Comparison of ENCODE assay signal across 8 cellular contexts in genomic region chr14:30214456-30215090, GRCh38.
A peak's percentile ranks its signal among the peaks of the same experiment; 100 is the strongest.
DNase-seq lines count a peak whose midpoint lies in the region; ATAC-seq and TF ChIP-seq lines count a peak whose summit lies in the region.

No MANE protein-coding gene starts in this region.

- no peak for TF ChIP-seq POLR2A in vagina (IDR thresholded peaks at IDR 0.05)

- WGBS in mammary epithelial cell (ENCODE audit: low coverage, missing lambda C conversion rate): 0% methylated on average over 2 of the region's 2 CpGs

- H3K9me3 ChIP-seq in mammary epithelial cell (replicated peaks; ENCODE audit: insufficient read depth, low read length) (no peaks in the 10 kb centered on the region), vagina (no peaks in the 10 kb centered on the region)

- in situ Hi-C loops in mammary epithelial cell (cut with MboI; ENCODE audit: low sequenced_read_pairs in 2 of 2): loop anchor here (5.0 to 25.0 kb wide), 2 partner anchors 662 to 1452 kb away; partner anchors contain the start of gene FOXG1 (in 2 of the 2)

- H3K4me2 ChIP-seq in mammary epithelial cell (ENCODE audit: insufficient read depth, low read depth, low read length): peak overlapping the region; percentile 14

- DNase-seq in Daoy (ENCODE audit: low read depth): peak; percentile 55
- peak; percentile 50 to 78 for DNase-seq in NCI-H524 (lab: John Stamatoyannopoulos, UW)
- DNase-seq in mammary epithelial cell: peak; percentile 55
- peak; percentile 69 for DNase-seq in kidney tubule cell (ENCODE audit: low spot score)
- DNase-seq in vagina (ENCODE audit: extremely low spot score in 2 of 2): no peak

- H3K79me2 ChIP-seq in mammary epithelial cell (ENCODE audit: insufficient read depth, low read length): no peaks in the 10 kb centered on the region

- no peak overlapping the region for H3K9ac ChIP-seq in mammary epithelial cell (ENCODE audit: insufficient read depth, low read length)

- no peak overlapping the region for H3K27ac ChIP-seq in mammary epithelial cell (ENCODE audit: insufficient read depth, low read depth, low read length)
- H3K27ac ChIP-seq in vagina: no peak overlapping the region

- H3K36me3 ChIP-seq in mammary epithelial cell (ENCODE audit: insufficient read depth, low read length) (no peaks in the 10 kb centered on the region), vagina (no peaks in the 10 kb centered on the region)

- H3K4me3 ChIP-seq in mammary epithelial cell (replicated peaks in 1 of 3; ENCODE audit: insufficient read depth in 1 of 3, low read depth in 2 of 3, low read length in 3 of 3) (no peak overlapping the region), vagina (no peak overlapping the region)

- BruUV-seq in mammary epithelial cell (replicated peaks; lab: Mats Ljungman, UMichigan): no TSS peak

- peak; percentile 68 to 70 for TF ChIP-seq CTCF in mammary epithelial cell (conservative IDR thresholded peaks at IDR 0.05 in 1 of 2, IDR thresholded peaks at IDR 0.05 in 1 of 2; ENCODE audit: extremely low read depth in 1 of 2, insufficient read depth in 1 of 2, low read depth in 1 of 2, low read length in 2 of 2)
- TF ChIP-seq CTCF in vagina (IDR thresholded peaks at IDR 0.05): peak; percentile 13 to 55 (median 54)

- peak overlapping the region; percentile 66 for H2AFZ ChIP-seq in mammary epithelial cell (ENCODE audit: low read depth, low read length)

- intact Hi-C loops in mammary epithelial cell (cut with micrococcal nuclease) (loop anchor here (1.0 to 2.0 kb wide), 5 partner anchors 56 to 1460 kb away; no protein-coding TSS in a partner anchor), vagina (cut with DNase I) (loop anchor here (5.0 kb wide), 1 partner anchor 662 kb away; no protein-coding TSS in a partner anchor)

- dilution Hi-C loops in mammary epithelial cell (cut with HindIII; ENCODE audit: low sequenced_read_pairs): no loop called here

- H3K27me3 ChIP-seq in mammary epithelial cell (ENCODE audit: insufficient read depth, low read length) (no peaks in the 10 kb centered on the region), vagina (no peaks in the 10 kb centered on the region)

- CTCF ChIA-PET in mammary epithelial cell (lab: Charles Lee; ENCODE audit: low non-redundant PET): interaction anchor here (0.6 to 1.7 kb wide), 8 partner anchors 22 to 1507 kb away, joined by 3 to 15 read pairs (median 4); no protein-coding TSS in a partner anchor

- H4K20me1 ChIP-seq in mammary epithelial cell (ENCODE audit: insufficient read depth, low read length): no peaks in the 10 kb centered on the region

- ATAC-seq in HG03378 (IDR thresholded peaks at IDR 0.05; ENCODE audit: unreplicated experiment): peak; percentile 59
- no peak for ATAC-seq in HG02588 (IDR thresholded peaks at IDR 0.05; ENCODE audit: unreplicated experiment)
- no peak for ATAC-seq in GM19035 (IDR thresholded peaks at IDR 0.05; ENCODE audit: unreplicated experiment)

- peaks cover 5% of the 10 kb centered on the region for H3K4me1 ChIP-seq in mammary epithelial cell (ENCODE audit: insufficient read depth, low read length)
- H3K4me1 ChIP-seq in vagina: no peaks in the 10 kb centered on the region

Comparison
In these comparisons a context has a peak if more than half of its experiments do, and no peak if none do; other contexts are left out.
1. DNase-seq: peak in Daoy (single experiment), NCI-H524 (2 of 2), mammary epithelial cell (single experiment) and kidney tubule cell (single experiment); none in vagina (0 of 2).